In the genomic region with DNA sequence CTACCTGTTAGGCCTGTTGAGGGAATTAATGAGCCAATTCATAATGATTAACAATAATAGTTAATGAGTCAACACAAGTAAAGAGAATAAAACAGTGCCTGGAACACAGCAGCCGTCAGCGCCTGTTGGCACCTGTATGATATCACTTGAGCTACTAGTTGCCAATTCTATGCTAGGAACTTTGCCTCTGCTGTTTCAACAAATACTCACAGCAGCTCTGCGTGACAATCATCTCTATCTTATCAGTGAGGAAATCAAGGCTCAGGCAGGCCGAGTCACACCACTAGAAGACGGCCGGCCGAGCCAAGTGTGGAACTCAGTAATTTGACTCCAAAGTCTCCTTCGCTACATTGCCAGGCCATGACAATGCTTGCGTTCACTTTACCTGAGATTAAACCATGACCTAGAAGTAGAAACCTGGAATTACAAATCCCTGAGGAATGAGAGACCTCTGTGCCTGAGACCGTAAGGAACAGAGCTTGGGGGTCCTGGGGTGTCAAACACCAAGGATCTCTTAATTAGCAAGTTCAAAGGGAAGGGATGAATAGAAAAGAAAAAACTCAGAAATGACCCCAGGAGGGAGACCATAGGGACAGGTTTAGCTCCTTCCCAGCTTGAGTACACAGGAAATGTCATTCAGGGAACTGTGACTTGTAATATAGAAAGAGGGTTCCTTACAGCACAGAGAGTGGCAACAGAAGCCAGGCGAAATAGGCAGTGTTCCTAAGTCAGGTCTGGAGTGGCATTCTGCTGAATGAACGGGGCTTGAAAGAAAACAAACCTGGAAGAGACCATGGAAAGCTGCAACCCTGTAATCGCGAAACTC, we compare ENCODE assay signal across 1 cellular context.
TF ChIP-seq lines count a peak whose summit lies in the region.

No MANE protein-coding gene starts in this region.

TF ChIP-seq in GM23338, 12 proteins besides CTCF, POLR2A, EP300 and RAD21 (continued from another document):
- TF ChIP-seq, protein P1, sequence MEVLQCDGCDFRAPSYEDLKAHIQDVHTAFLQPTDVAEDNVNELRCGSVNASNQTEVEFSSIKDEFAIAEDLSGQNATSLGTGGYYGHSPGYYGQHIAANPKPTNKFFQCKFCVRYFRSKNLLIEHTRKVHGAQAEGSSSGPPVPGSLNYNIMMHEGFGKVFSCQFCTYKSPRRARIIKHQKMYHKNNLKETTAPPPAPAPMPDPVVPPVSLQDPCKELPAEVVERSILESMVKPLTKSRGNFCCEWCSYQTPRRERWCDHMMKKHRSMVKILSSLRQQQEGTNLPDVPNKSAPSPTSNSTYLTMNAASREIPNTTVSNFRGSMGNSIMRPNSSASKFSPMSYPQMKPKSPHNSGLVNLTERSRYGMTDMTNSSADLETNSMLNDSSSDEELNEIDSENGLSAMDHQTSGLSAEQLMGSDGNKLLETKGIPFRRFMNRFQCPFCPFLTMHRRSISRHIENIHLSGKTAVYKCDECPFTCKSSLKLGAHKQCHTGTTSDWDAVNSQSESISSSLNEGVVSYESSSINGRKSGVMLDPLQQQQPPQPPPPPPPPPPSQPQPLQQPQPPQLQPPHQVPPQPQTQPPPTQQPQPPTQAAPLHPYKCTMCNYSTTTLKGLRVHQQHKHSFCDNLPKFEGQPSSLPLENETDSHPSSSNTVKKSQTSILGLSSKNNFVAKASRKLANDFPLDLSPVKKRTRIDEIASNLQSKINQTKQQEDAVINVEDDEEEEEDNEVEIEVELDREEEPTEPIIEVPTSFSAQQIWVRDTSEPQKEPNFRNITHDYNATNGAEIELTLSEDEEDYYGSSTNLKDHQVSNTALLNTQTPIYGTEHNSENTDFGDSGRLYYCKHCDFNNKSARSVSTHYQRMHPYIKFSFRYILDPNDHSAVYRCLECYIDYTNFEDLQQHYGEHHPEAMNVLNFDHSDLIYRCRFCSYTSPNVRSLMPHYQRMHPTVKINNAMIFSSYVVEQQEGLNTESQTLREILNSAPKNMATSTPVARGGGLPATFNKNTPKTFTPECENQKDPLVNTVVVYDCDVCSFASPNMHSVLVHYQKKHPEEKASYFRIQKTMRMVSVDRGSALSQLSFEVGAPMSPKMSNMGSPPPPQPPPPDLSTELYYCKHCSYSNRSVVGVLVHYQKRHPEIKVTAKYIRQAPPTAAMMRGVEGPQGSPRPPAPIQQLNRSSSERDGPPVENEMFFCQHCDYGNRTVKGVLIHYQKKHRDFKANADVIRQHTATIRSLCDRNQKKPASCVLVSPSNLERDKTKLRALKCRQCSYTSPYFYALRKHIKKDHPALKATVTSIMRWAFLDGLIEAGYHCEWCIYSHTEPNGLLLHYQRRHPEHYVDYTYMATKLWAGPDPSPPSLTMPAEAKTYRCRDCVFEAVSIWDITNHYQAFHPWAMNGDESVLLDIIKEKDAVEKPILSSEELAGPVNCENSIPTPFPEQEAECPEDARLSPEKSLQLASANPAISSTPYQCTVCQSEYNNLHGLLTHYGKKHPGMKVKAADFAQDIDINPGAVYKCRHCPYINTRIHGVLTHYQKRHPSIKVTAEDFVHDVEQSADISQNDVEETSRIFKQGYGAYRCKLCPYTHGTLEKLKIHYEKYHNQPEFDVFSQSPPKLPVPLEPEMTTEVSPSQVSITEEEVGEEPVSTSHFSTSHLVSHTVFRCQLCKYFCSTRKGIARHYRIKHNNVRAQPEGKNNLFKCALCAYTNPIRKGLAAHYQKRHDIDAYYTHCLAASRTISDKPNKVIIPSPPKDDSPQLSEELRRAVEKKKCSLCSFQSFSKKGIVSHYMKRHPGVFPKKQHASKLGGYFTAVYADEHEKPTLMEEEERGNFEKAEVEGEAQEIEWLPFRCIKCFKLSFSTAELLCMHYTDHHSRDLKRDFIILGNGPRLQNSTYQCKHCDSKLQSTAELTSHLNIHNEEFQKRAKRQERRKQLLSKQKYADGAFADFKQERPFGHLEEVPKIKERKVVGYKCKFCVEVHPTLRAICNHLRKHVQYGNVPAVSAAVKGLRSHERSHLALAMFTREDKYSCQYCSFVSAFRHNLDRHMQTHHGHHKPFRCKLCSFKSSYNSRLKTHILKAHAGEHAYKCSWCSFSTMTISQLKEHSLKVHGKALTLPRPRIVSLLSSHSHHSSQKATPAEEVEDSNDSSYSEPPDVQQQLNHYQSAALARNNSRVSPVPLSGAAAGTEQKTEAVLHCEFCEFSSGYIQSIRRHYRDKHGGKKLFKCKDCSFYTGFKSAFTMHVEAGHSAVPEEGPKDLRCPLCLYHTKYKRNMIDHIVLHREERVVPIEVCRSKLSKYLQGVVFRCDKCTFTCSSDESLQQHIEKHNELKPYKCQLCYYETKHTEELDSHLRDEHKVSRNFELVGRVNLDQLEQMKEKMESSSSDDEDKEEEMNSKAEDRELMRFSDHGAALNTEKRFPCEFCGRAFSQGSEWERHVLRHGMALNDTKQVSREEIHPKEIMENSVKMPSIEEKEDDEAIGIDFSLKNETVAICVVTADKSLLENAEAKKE (CRISPR knock-in tag; IDR thresholded peaks at IDR 0.05): no peak
- TF ChIP-seq POLR2AphosphoS5 (IDR thresholded peaks at IDR 0.05; ENCODE audit: low read depth) (no peak), NANOG (IDR thresholded peaks at IDR 0.05; ENCODE audit: borderline replicate concordance) (no peak), CREB1 (CRISPR knock-in tag; IDR thresholded peaks at IDR 0.05; ENCODE audit: low read depth) (no peak), ZNF331 (CRISPR knock-in tag; IDR thresholded peaks at IDR 0.05; ENCODE audit: low read depth) (no peak)
- TF ChIP-seq, protein P2, sequence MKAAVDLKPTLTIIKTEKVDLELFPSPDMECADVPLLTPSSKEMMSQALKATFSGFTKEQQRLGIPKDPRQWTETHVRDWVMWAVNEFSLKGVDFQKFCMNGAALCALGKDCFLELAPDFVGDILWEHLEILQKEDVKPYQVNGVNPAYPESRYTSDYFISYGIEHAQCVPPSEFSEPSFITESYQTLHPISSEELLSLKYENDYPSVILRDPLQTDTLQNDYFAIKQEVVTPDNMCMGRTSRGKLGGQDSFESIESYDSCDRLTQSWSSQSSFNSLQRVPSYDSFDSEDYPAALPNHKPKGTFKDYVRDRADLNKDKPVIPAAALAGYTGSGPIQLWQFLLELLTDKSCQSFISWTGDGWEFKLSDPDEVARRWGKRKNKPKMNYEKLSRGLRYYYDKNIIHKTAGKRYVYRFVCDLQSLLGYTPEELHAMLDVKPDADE (IDR thresholded peaks at IDR 0.05): no peak
